25 cellular contexts compared by ENCODE assay signal in genomic region chr6:25417206-25417605, GRCh38.
A peak's percentile ranks its signal among the peaks of the same experiment; 100 is the strongest.
DNase-seq lines count a peak whose midpoint lies in the region; ATAC-seq, FAIRE-seq and TF ChIP-seq lines count a peak whose summit lies in the region.
"Had no signal": no experiment of that assay in that cellular context is flagged by ENCODE, and none has a peak within 500 bp of the region (broad histone marks: within the 10 kb centered on the region; RNA-seq: fewer than 3 reads in every experiment).

No MANE protein-coding gene starts in this region.

- no peak for FAIRE-seq in HepG2 (lab: Jason Lieb, UNC)
- FAIRE-seq: bronchial epithelial cell, endometrium had no signal

- 93% methylated on average over 2 of the region's 2 CpGs for WGBS in liver
- WGBS in HepG2 (ENCODE audit: low lambda C conversion rate), result 43% methylated on average over 2 of the region's 2 CpGs

- H3K9ac ChIP-seq in liver (ENCODE audit: low read depth in 1 of 2, low read length in 2 of 2) (no peak overlapping the region), HepG2 (ENCODE audit: insufficient read depth, low read depth, low read length) (no peak overlapping the region)
- H3K9ac ChIP-seq: GM23248 had no signal

- H3K4me1 ChIP-seq in liver (ENCODE audit: control insufficient read depth in 4 of 4, insufficient read depth in 4 of 4, low read length in 3 of 4) (peaks cover 0 to 6% (median 1%) of the 10 kb centered on the region in 4 donors), HepG2 (ENCODE audit: insufficient read depth, low read length) (no peaks in the 10 kb centered on the region), lower lobe of right lung (peaks cover 44% of the 10 kb centered on the region), upper lobe of right lung (peaks cover 51% of the 10 kb centered on the region)

- no peaks in the 10 kb centered on the region for H3K9me3 ChIP-seq in liver (ENCODE audit: control insufficient read depth in 4 of 4, low read length in 3 of 4)
- no peaks in the 10 kb centered on the region for H3K9me3 ChIP-seq in HepG2 (ENCODE audit: low read length)
- H3K9me3 ChIP-seq in lower lobe of right lung, result no peaks in the 10 kb centered on the region
- H3K9me3 ChIP-seq in upper lobe of right lung, result no peaks in the 10 kb centered on the region
- H3K9me3 ChIP-seq: Caco-2, MG63 had no signal

- TF ChIP-seq RAD21 in liver (IDR thresholded peaks at IDR 0.05), result no peak
- TF ChIP-seq RAD21 in HepG2 (CRISPR knock-in tag; IDR thresholded peaks at IDR 0.05), result no peak

- no peak for TF ChIP-seq EP300 in HepG2 (IDR thresholded peaks at IDR 0.05; ENCODE audit: low read depth in 2 of 2, low read length in 2 of 2)
- TF ChIP-seq EP300 in HepG2 (CRISPR knock-in tag; IDR thresholded peaks at IDR 0.05; ENCODE audit: borderline replicate concordance), result no peak

- in situ Hi-C loops in HepG2 (cut with HindIII; ENCODE audit: extremely low pct_ligation_motif_present, low pct_unique_long_range_greater_than_20kb), result no loop called here

- H3K36me3 ChIP-seq in liver (ENCODE audit: control insufficient read depth in 4 of 4, insufficient read depth in 3 of 4, low read depth in 1 of 4, low read length in 3 of 4), result no peaks in the 10 kb centered on the region
- H3K36me3 ChIP-seq in HepG2 (replicated peaks in 1 of 2; ENCODE audit: control insufficient read depth in 1 of 2, insufficient read depth in 2 of 2, low read length in 2 of 2), result no peaks in the 10 kb centered on the region
- no peaks in the 10 kb centered on the region for H3K36me3 ChIP-seq in lower lobe of right lung
- no peaks in the 10 kb centered on the region for H3K36me3 ChIP-seq in upper lobe of right lung
- H3K36me3 ChIP-seq: MG63 had no signal

- no TSS peak for BruUV-seq in HepG2 (replicated peaks; lab: Mats Ljungman, UMichigan)

- no peaks in the 10 kb centered on the region for H3K27me3 ChIP-seq in liver (ENCODE audit: control insufficient read depth in 4 of 4, insufficient read depth in 4 of 4, low read length in 3 of 4)
- H3K27me3 ChIP-seq in HepG2 (ENCODE audit: control insufficient read depth in 1 of 2, insufficient read depth in 2 of 2, low read length in 2 of 2), result no peaks in the 10 kb centered on the region
- no peaks in the 10 kb centered on the region for H3K27me3 ChIP-seq in lower lobe of right lung (ENCODE audit: low read depth)
- H3K27me3 ChIP-seq in upper lobe of right lung, result no peaks in the 10 kb centered on the region
- H3K27me3 ChIP-seq: MG63 had no signal

- DNase-seq in HepG2 (ENCODE audit: low spot score) (no peak), epithelial cell of proximal tubule (ENCODE audit: low read depth) (peak; percentile 18), lower lobe of right lung (no peak), upper lobe of right lung (no peak), globus pallidus (ENCODE audit: low spot score) (no peak), Kasumi-1 (lab: John Stamatoyannopoulos, UW) (no peak)
- DNase-seq: activated CD8-positive, alpha-beta T cell treated with anti-CD3 and anti-CD28 coated beads, Interleukin-2, amount 10 ng/mL, durations not matched to agents 7 days and 5 days; activated gamma-delta T cell; activated naive CD8-positive, alpha-beta T cell treated with anti-CD3 and anti-CD28 coated beads, Interleukin-2, amount 50 U/mL, for 24 hours; Caco-2; cortex of kidney; GM23248; head of caudate nucleus; MG63; NCI-H1436 treated with DMSO at 0.1 percent for 48 hours; NCI-H524; nucleus accumbens; retina; stimulated activated naive CD8-positive, alpha-beta T cell treated with anti-CD3 and anti-CD28 coated beads, Interleukin-15, amount 100 ng/mL, for 72 hours; T1000 had no signal

- no peak overlapping the region for H2AFZ ChIP-seq in HepG2 (ENCODE audit: low read length)
- H2AFZ ChIP-seq: GM23248 had no signal

- no peaks in the 10 kb centered on the region for H3K79me2 ChIP-seq in HepG2 (ENCODE audit: insufficient read depth, low read length)

- no peaks in the 10 kb centered on the region for H4K20me1 ChIP-seq in HepG2 (ENCODE audit: insufficient read depth, low read length)

- intact Hi-C loops in HepG2 (cut with micrococcal nuclease; ENCODE audit: unreplicated experiment) (no loop called here), lower lobe of right lung (cut with DNase I) (no loop called here), upper lobe of right lung (cut with DNase I) (no loop called here)

- H3K4me3 ChIP-seq in liver (ENCODE audit: low read depth in 1 of 3, low read length in 3 of 3) (no peak overlapping the region), HepG2 (replicated peaks in 1 of 3; ENCODE audit: insufficient read depth in 1 of 3, low read depth in 2 of 3, low read length in 3 of 3) (no peak overlapping the region), epithelial cell of proximal tubule (ENCODE audit: low read depth, low read length) (no peak overlapping the region), lower lobe of right lung (no peak overlapping the region), upper lobe of right lung (no peak overlapping the region)
- H3K4me3 ChIP-seq: GM23248, MG63 had no signal

- H3K27ac ChIP-seq in liver (ENCODE audit: low read depth in 1 of 2, low read length in 2 of 2) (no peak overlapping the region), HepG2 (ENCODE audit: extremely low read length, insufficient read depth, low read length) (no peak overlapping the region), lower lobe of right lung (no peak overlapping the region), upper lobe of right lung (peak overlapping the region; percentile 47)
- H3K27ac ChIP-seq: GM23248 had no signal

- H3K4me2 ChIP-seq in HepG2 (ENCODE audit: low read depth, low read length), result no peak overlapping the region

- CTCF ChIA-PET in HepG2 (lab: Yijun Ruan, JAX; ENCODE audit: low intra/inter-chr PET ratio, low total read pairs), result no interaction called here

- POLR2A ChIA-PET in HepG2 (lab: Yijun Ruan, JAX), result no interaction called here

- no peak for TF ChIP-seq CTCF in liver (IDR thresholded peaks at IDR 0.05; ENCODE audit: low read depth, low read length, missing input control)
- TF ChIP-seq CTCF in HepG2 (CRISPR knock-in tag; IDR thresholded peaks at IDR 0.05), result no peak
- TF ChIP-seq CTCF in epithelial cell of proximal tubule (conservative IDR thresholded peaks at IDR 0.05; ENCODE audit: low read depth, low read length), result no peak
- no peak for TF ChIP-seq CTCF in lower lobe of right lung (IDR thresholded peaks at IDR 0.05)
- TF ChIP-seq CTCF in upper lobe of right lung (IDR thresholded peaks at IDR 0.05), result no peak

- TF ChIP-seq POLR2A in HepG2 (IDR thresholded peaks at IDR 0.05; ENCODE audit: insufficient read depth in 1 of 2, low read depth in 2 of 2, low read length in 2 of 2), result no peak

- no peak for ATAC-seq in HepG2
- peak; percentile 26 to 58 for ATAC-seq in lower lobe of right lung
- ATAC-seq in upper lobe of right lung, result peak; percentile 57
- no peak for ATAC-seq in GM19452 (IDR thresholded peaks at IDR 0.05; ENCODE audit: unreplicated experiment)
- ATAC-seq: activated CD4-positive, CD25-positive, alpha-beta regulatory T cell treated with anti-CD3 and anti-CD28 coated beads, Interleukin-2, amount 50 U/mL, for 24 hours; activated CD8-positive, alpha-beta T cell treated with anti-CD3 and anti-CD28 coated beads, Interleukin-2, amount 10 ng/mL, durations not matched to agents 7 days and 5 days; activated naive CD8-positive, alpha-beta T cell treated with anti-CD3 and anti-CD28 coated beads, Interleukin-2, amount 50 U/mL, for 24 hours; stimulated activated naive CD8-positive, alpha-beta T cell treated with anti-CD3 and anti-CD28 coated beads, Interleukin-15, amount 100 ng/mL, for 72 hours had no signal

TF ChIP-seq in liver, 16 proteins besides CTCF, POLR2A, EP300 and RAD21:
- TF ChIP-seq HNF4A (conservative IDR thresholded peaks at IDR 0.05) (peak; percentile 18 to 21), EGR1 (IDR thresholded peaks at IDR 0.05; ENCODE audit: low read depth in 2 of 2) (no peak)

TF ChIP-seq in HepG2, 621 proteins besides CTCF, POLR2A, EP300 and RAD21 (continues in another document):
- TF ChIP-seq ZBTB8A (CRISPR knock-in tag; IDR thresholded peaks at IDR 0.05; ENCODE audit: borderline replicate concordance, low read depth) (no peak), RERE (CRISPR knock-in tag; IDR thresholded peaks at IDR 0.05; ENCODE audit: low read depth) (no peak), SOX5 (CRISPR knock-in tag; IDR thresholded peaks at IDR 0.05; ENCODE audit: borderline replicate concordance) (no peak), ZNF282 (IDR thresholded peaks at IDR 0.05; ENCODE audit: partially characterized antibody) (no peak), ZIK1 (CRISPR knock-in tag; IDR thresholded peaks at IDR 0.05; ENCODE audit: borderline replicate concordance, low read depth) (no peak)

Comparison
In these comparisons a context has a peak if more than half of its experiments do, and no peak if none do; other contexts are left out.
1. ATAC-seq: peak in lower lobe of right lung (2 of 2) and upper lobe of right lung (single experiment); none in HepG2 (single experiment) and GM19452 (single experiment).